In the genomic region with DNA sequence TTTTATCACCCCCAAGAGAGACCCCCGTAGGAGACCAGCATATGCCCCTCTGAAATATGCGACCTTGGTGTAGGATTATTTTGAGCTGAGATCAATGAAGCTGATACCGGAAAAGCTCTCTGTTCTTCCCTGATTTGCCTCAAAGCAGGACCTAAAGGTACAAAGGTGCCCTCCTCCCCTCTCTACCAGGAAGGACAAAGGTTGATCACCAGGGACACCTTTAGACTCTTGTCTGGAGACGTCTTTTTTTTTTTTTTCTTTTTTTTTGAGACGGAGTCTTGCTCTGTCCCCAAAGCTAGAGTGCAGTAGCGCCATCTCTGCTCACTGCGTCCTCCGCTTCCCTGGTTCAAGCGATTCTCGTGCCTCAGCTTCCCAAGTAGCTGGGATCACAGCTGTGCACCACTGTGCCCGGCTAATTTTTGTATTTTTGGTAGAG, we compare ENCODE assay signal across 9 cellular contexts. TPM values are rescaled to one million over a fixed set of nuclear protein-coding genes. Genes with fewer than 3 reads are reported as not detected.
DNase-seq lines count a peak whose midpoint lies in the region; ATAC-seq, FAIRE-seq and TF ChIP-seq lines count a peak whose summit lies in the region.
"Had no signal": no experiment of that assay in that cellular context is flagged by ENCODE, and none has a peak within 500 bp of the region (broad histone marks: within the 10 kb centered on the region; RNA-seq: fewer than 3 reads in every experiment).

No MANE protein-coding gene starts in this region.

- H4K20me1 ChIP-seq in K562 (replicated peaks; ENCODE audit: control insufficient read depth, insufficient read depth, low read length), result no peaks in the 10 kb centered on the region

- peak overlapping the region; percentile 94 for H3K4me3 Mint-ChIP-seq in activated naive CD4-positive, alpha-beta T cell treated with anti-CD3 and anti-CD28 coated beads, Interleukin-2, amount 50 U/mL, for 24 hours
- peak overlapping the region; percentile 87 for H3K4me3 Mint-ChIP-seq in type B pancreatic cell

- H3K4me2 ChIP-seq in K562 (ENCODE audit: insufficient read depth, low read length), result peak overlapping the region; percentile 90

- no peak for TF ChIP-seq EP300 in K562 (IDR thresholded peaks at IDR 0.05; ENCODE audit: low read length)

- no peak for FAIRE-seq in K562 (lab: Jason Lieb, UNC)
- FAIRE-seq: keratinocyte had no signal

- intact Hi-C loops in K562 (cut with micrococcal nuclease), result no loop called here
- intact Hi-C loops in mucosa of descending colon (cut with DNase I, micrococcal nuclease), result no loop called here

- no peak for TF ChIP-seq POLR2A in K562 (conservative IDR thresholded peaks at IDR 0.05)

- peaks cover 15 to 23% of the 10 kb centered on the region in 2 experiments for H3K4me1 ChIP-seq in K562 (replicated peaks in 1 of 2; ENCODE audit: control insufficient read depth in 2 of 2, insufficient read depth in 2 of 2, low read length in 2 of 2)
- peaks cover 7% of the 10 kb centered on the region for H3K4me1 ChIP-seq in mucosa of descending colon (ENCODE audit: low read depth)

- peak overlapping the region in 1 of 2 experiments; percentile 82; a peak in 1 of 4 replicates for H3K9ac ChIP-seq in K562 (ENCODE audit: insufficient read depth in 1 of 2, low read depth in 2 of 2, low read length in 2 of 2)

- H3K9me3 ChIP-seq in K562 (replicated peaks; ENCODE audit: control insufficient read depth, insufficient read depth, low read depth, low read length) (no peaks in the 10 kb centered on the region; the same call in 1 of the 2 replicates), mucosa of descending colon (no peaks in the 10 kb centered on the region)

- ATAC-seq in K562, result peak; percentile 16; the same call in 1 of the 3 replicates
- peak; percentile 78 for ATAC-seq in mucosa of descending colon

- H2AFZ ChIP-seq in K562 (ENCODE audit: low read depth, low read length), result peak overlapping the region; percentile 99

- no peaks in the 10 kb centered on the region for H3K9me1 ChIP-seq in K562 (ENCODE audit: control insufficient read depth, insufficient read depth, low read length)

- no peaks in the 10 kb centered on the region for H3K27me3 ChIP-seq in K562 (ENCODE audit: control insufficient read depth in 2 of 2, insufficient read depth in 2 of 2, low read length in 2 of 2)

- POLR2A ChIA-PET in K562 (lab: Yijun Ruan, JAX), result interaction anchor here (0.6 to 1.2 kb wide), 4 partner anchors 9 to 1771 kb away, joined by 3 to 4 read pairs (median 3); no protein-coding TSS in a partner anchor

- CTCF ChIA-PET in K562 (lab: Yijun Ruan, JAX; ENCODE audit: low intra/inter-chr PET ratio), result interaction anchor here (0.7 kb wide), 1 partner anchor 46 kb away, joined by 3 read pairs; no protein-coding TSS in a partner anchor

- no peak overlapping the region for H3K4me3 ChIP-seq in K562
- no peak overlapping the region for H3K4me3 ChIP-seq in mucosa of descending colon

- 44% methylated on average over 4 of the region's 11 CpGs for WGBS in K562 (ENCODE audit: insufficient coverage, low coverage, missing lambda C conversion rate)

- no peaks in the 10 kb centered on the region for H3K9me3 Mint-ChIP-seq in activated naive CD4-positive, alpha-beta T cell treated with anti-CD3 and anti-CD28 coated beads, Interleukin-2, amount 50 U/mL, for 24 hours
- no peaks in the 10 kb centered on the region for H3K9me3 Mint-ChIP-seq in type B pancreatic cell

- no peaks in the 10 kb centered on the region for H3K27me3 Mint-ChIP-seq in activated naive CD4-positive, alpha-beta T cell treated with anti-CD3 and anti-CD28 coated beads, Interleukin-2, amount 50 U/mL, for 24 hours
- H3K27me3 Mint-ChIP-seq in type B pancreatic cell, result no peaks in the 10 kb centered on the region

- DNase-seq in activated naive CD4-positive, alpha-beta T cell treated with Interleukin-2 at 50 U/mL for 16 hours, result no peak
- DNase-seq in K562 (ENCODE audit: extremely low read depth in 1 of 4, low spot score in 3 of 4) (peak in 1 of 4 experiments; percentile 43), mucosa of descending colon (peak in 2 of 3 donors; percentile 68 to 79), type B pancreatic cell (ENCODE audit: extremely low spot score, unreplicated experiment) (no peak), inferior parietal cortex (ENCODE audit: extremely low spot score) (no peak), DMS 273 (lab: John Stamatoyannopoulos, UW; ENCODE audit: unreplicated experiment) (no peak)
- no peak for DNase-seq in activated CD4-positive, CD25-positive, alpha-beta regulatory T cell (lab: John Stamatoyannopoulos, UW)

- H3K4me1 Mint-ChIP-seq in activated naive CD4-positive, alpha-beta T cell treated with anti-CD3 and anti-CD28 coated beads, Interleukin-2, amount 50 U/mL, for 24 hours, result peaks cover 11% of the 10 kb centered on the region
- H3K4me1 Mint-ChIP-seq in type B pancreatic cell (ENCODE audit: unreplicated experiment), result peaks cover 7% of the 10 kb centered on the region

- peak overlapping the region; percentile 75 for H3K27ac ChIP-seq in K562 (ENCODE audit: extremely low read depth, low read depth, low read length)

- TF ChIP-seq RAD21 in K562 (CRISPR knock-in tag; conservative IDR thresholded peaks at IDR 0.05 in 1 of 2, IDR thresholded peaks at IDR 0.05 in 1 of 2), result no peak

- no peaks in the 10 kb centered on the region for H3K36me3 ChIP-seq in K562 (ENCODE audit: control insufficient read depth, insufficient read depth, low read length)
- H3K36me3 ChIP-seq in mucosa of descending colon (ENCODE audit: low read depth), result no peaks in the 10 kb centered on the region

- peaks cover 2% of the 10 kb centered on the region; the same call in 1 of the 3 replicates for H3K79me2 ChIP-seq in K562 (ENCODE audit: control insufficient read depth, insufficient read depth, low read length)

- peak in 1 of 3 experiments; percentile 15; a peak in 1 of 6 replicates for TF ChIP-seq CTCF in K562 (IDR thresholded peaks at IDR 0.05 in 2 of 3, conservative IDR thresholded peaks at IDR 0.05 in 1 of 3; ENCODE audit: insufficient read depth in 2 of 3, low read depth in 1 of 3, low read length in 3 of 3)
- no peak for TF ChIP-seq CTCF in mucosa of descending colon (IDR thresholded peaks at IDR 0.05)
- no peak for TF ChIP-seq CTCF in type B pancreatic cell (conservative IDR thresholded peaks at IDR 0.05)

- H3K36me3 Mint-ChIP-seq in activated naive CD4-positive, alpha-beta T cell treated with anti-CD3 and anti-CD28 coated beads, Interleukin-2, amount 50 U/mL, for 24 hours, result no peaks in the 10 kb centered on the region
- H3K36me3 Mint-ChIP-seq in type B pancreatic cell, result peaks cover 3% of the 10 kb centered on the region

- no peak overlapping the region for H3K27ac Mint-ChIP-seq in activated naive CD4-positive, alpha-beta T cell treated with anti-CD3 and anti-CD28 coated beads, Interleukin-2, amount 50 U/mL, for 24 hours
- peak overlapping the region; percentile 93 for H3K27ac Mint-ChIP-seq in type B pancreatic cell

- BruUV-seq in K562 (replicated peaks; lab: Mats Ljungman, UMichigan), result no TSS peak

- in situ Hi-C loops in K562 (cut with MboI), result no loop called here

RNA-seq across cellular contexts. Expression of a gene that starts 0.8 kb away (rescaled TPM):
- total RNA-seq in K562 (2011; cell fraction: chromatin; rRNA removed; ENCODE audit: low replicate concordance), result 1.5 and 4.5 TPM in 2 replicates
- total RNA-seq in K562 (2011; cell fraction: nucleolus; rRNA removed), result 3.2 and 5.0 TPM in 2 replicates
- total RNA-seq in K562 (2011; cell fraction: nucleoplasm; rRNA removed), result 1.8 and 2.3 TPM in 2 replicates
- total RNA-seq in K562 (2014; rRNA removed), result 1.7 and 3.2 TPM in 2 replicates
- 0.29 and 0.32 TPM in 2 replicates for total RNA-seq in K562 (2014; rRNA removed; fragmentation: Illumina TruSeq; extraction: Trizol)
- 0.47 and 0.98 TPM in 2 replicates for total RNA-seq in K562 (2015; rRNA removed; fragmentation: Illumina TruSeq; extraction: Trizol)
- 1.8 and 2.1 TPM in 2 replicates for total RNA-seq in K562 (2021)
- polyA plus RNA-seq in K562 (2011; rRNA removed), result 0.86 and 1.6 TPM in 2 replicates
- 2.2 and 5.5 TPM in 2 replicates for polyA plus RNA-seq in K562 (2011; cell fraction: cytosol; rRNA removed)
- 1.9 and 3.8 TPM in 2 replicates for polyA plus RNA-seq in K562 (2011; cell fraction: nucleus; rRNA removed)
- 1.8 and 3.7 TPM in 2 replicates for polyA plus RNA-seq in K562 (2012)
- 0.54 and 0.79 TPM in 2 replicates for polyA plus RNA-seq in K562 (2014; fragmentation: Illumina TruSeq; extraction: Trizol)
- polyA plus RNA-seq in K562 (2014; fragmentation: Nextera tagmentation; extraction: Ambion mirVana), result under 1 TPM in 1 of 2 experiments, not detected in 1; 0.07 TPM
- 1.5 and 2.2 TPM in 2 replicates for polyA plus RNA-seq in K562 (2014; rRNA removed)
- 0.51 and 0.70 TPM in 2 replicates for polyA minus RNA-seq in K562 (2011; rRNA and poly(A)+ RNA removed)
- polyA minus RNA-seq in K562 (2011; cell fraction: cytosol; rRNA and poly(A)+ RNA removed), result 1.0 TPM in 1 of 2 replicates, not detected in the other
- polyA minus RNA-seq in K562 (2011; cell fraction: nucleus; rRNA and poly(A)+ RNA removed), result 1.6 and 1.7 TPM in 2 replicates
- 1 to 10 TPM; 4.0 to 9.5 (median 8.1) TPM for total RNA-seq in mucosa of descending colon
- 4.8 and 5.7 TPM in 2 replicates for total RNA-seq in type B pancreatic cell (ENCODE audit: low replicate concordance)

RNA-seq across cellular contexts. Expression of a gene that starts 26.3 kb away (rescaled TPM):
- total RNA-seq in K562 (2011; cell fraction: chromatin; rRNA removed; ENCODE audit: low replicate concordance), result 0.39 and 3.7 TPM in 2 replicates
- 1.8 and 2.5 TPM in 2 replicates for total RNA-seq in K562 (2011; cell fraction: nucleolus; rRNA removed)
- 2.4 and 2.6 TPM in 2 replicates for total RNA-seq in K562 (2011; cell fraction: nucleoplasm; rRNA removed)
- total RNA-seq in K562 (2014; rRNA removed), result 5.9 and 8.0 TPM in 2 replicates
- total RNA-seq in K562 (2014; rRNA removed; fragmentation: Illumina TruSeq; extraction: Trizol), result 1.4 and 2.4 TPM in 2 replicates
- 4.1 and 4.6 TPM in 2 replicates for total RNA-seq in K562 (2015; rRNA removed; fragmentation: Illumina TruSeq; extraction: Trizol)
- 9.1 and 9.3 TPM in 2 replicates for total RNA-seq in K562 (2021)
- polyA plus RNA-seq in K562 (2011; rRNA removed), result 4.9 and 7.6 TPM in 2 replicates
- polyA plus RNA-seq in K562 (2011; cell fraction: cytosol; rRNA removed), result 11.3 and 16.2 TPM in 2 replicates
- 4.4 and 6.5 TPM in 2 replicates for polyA plus RNA-seq in K562 (2011; cell fraction: nucleus; rRNA removed)
- polyA plus RNA-seq in K562 (2012), result 7.0 and 15.6 TPM in 2 replicates
- polyA plus RNA-seq in K562 (2014; fragmentation: Illumina TruSeq; extraction: Trizol), result 12.9 and 17.2 TPM in 2 replicates
- under 1 TPM; 0.04 TPM for polyA plus RNA-seq in K562 (2014; fragmentation: Nextera tagmentation; extraction: Ambion mirVana)
- polyA plus RNA-seq in K562 (2014; rRNA removed), result 5.3 and 6.3 TPM in 2 replicates
- 1.1 and 1.6 TPM in 2 replicates for polyA minus RNA-seq in K562 (2011; rRNA and poly(A)+ RNA removed)
- 3.9 and 6.9 TPM in 2 replicates for polyA minus RNA-seq in K562 (2011; cell fraction: cytosol; rRNA and poly(A)+ RNA removed)
- 1.1 and 2.1 TPM in 2 replicates for polyA minus RNA-seq in K562 (2011; cell fraction: nucleus; rRNA and poly(A)+ RNA removed)
- 10 to 100 TPM; 31.7 to 88.8 (median 42.1) TPM for total RNA-seq in mucosa of descending colon
- total RNA-seq in type B pancreatic cell (ENCODE audit: low replicate concordance), result 49.8 and 67.1 TPM in 2 replicates

RNA-seq across cellular contexts. Expression of a gene that starts 32.8 kb away (rescaled TPM):
- 31.5 and 96.4 TPM in 2 replicates for total RNA-seq in K562 (2011; cell fraction: chromatin; rRNA removed; ENCODE audit: low replicate concordance)
- total RNA-seq in K562 (2011; cell fraction: nucleolus; rRNA removed), result 70.1 and 71.4 TPM in 2 replicates
- total RNA-seq in K562 (2011; cell fraction: nucleoplasm; rRNA removed), result 41.6 and 43.7 TPM in 2 replicates
- total RNA-seq in K562 (2014; rRNA removed) (3.9 and 7.4 TPM in 2 replicates), K562 (2014; rRNA removed; fragmentation: Illumina TruSeq; extraction: Trizol) (1.5 and 2.6 TPM in 2 replicates), K562 (2015; rRNA removed; fragmentation: Illumina TruSeq; extraction: Trizol) (3.5 and 4.9 TPM in 2 replicates), K562 (2021) (14.2 and 15.1 TPM in 2 replicates), mucosa of descending colon (10 to 100 TPM; 29.5 to 40.1 (median 31.7) TPM), type B pancreatic cell (ENCODE audit: low replicate concordance) (24.0 and 24.3 TPM in 2 replicates)
- polyA plus RNA-seq in K562 (2011; rRNA removed) (10.6 and 12.0 TPM in 2 replicates), K562 (2014; fragmentation: Illumina TruSeq; extraction: Trizol) (7.1 and 8.9 TPM in 2 replicates), K562 (2014; fragmentation: Nextera tagmentation; extraction: Ambion mirVana) (under 1 TPM; 0.25 to 0.83 TPM), K562 (2014; rRNA removed) (15.4 and 17.0 TPM in 2 replicates)
- polyA plus RNA-seq in K562 (2011; cell fraction: cytosol; rRNA removed), result 10.0 and 24.6 TPM in 2 replicates
- polyA plus RNA-seq in K562 (2011; cell fraction: nucleus; rRNA removed), result 37.8 and 59.0 TPM in 2 replicates
- polyA plus RNA-seq in K562 (2012), result 11.8 and 15.7 TPM in 2 replicates
- 4.7 and 8.5 TPM in 2 replicates for polyA minus RNA-seq in K562 (2011; rRNA and poly(A)+ RNA removed)
- polyA minus RNA-seq in K562 (2011; cell fraction: cytosol; rRNA and poly(A)+ RNA removed), result 7.9 and 10.4 TPM in 2 replicates
- polyA minus RNA-seq in K562 (2011; cell fraction: nucleus; rRNA and poly(A)+ RNA removed), result 9.4 and 11.6 TPM in 2 replicates

RNA-seq across cellular contexts. Expression of a gene that starts 45.9 kb away (rescaled TPM):
- total RNA-seq in K562 (2011; cell fraction: chromatin; rRNA removed; ENCODE audit: low replicate concordance), result 25.7 and 85.1 TPM in 2 replicates
- 82.6 and 98.1 TPM in 2 replicates for total RNA-seq in K562 (2011; cell fraction: nucleolus; rRNA removed)
- 36.0 and 52.2 TPM in 2 replicates for total RNA-seq in K562 (2011; cell fraction: nucleoplasm; rRNA removed)
- 19.6 and 25.6 TPM in 2 replicates for total RNA-seq in K562 (2014; rRNA removed)
- 3.2 and 6.5 TPM in 2 replicates for total RNA-seq in K562 (2014; rRNA removed; fragmentation: Illumina TruSeq; extraction: Trizol)
- total RNA-seq in K562 (2015; rRNA removed; fragmentation: Illumina TruSeq; extraction: Trizol), result 8.3 and 9.6 TPM in 2 replicates
- 30.2 and 32.3 TPM in 2 replicates for total RNA-seq in K562 (2021)
- 7.4 and 16.1 TPM in 2 replicates for polyA plus RNA-seq in K562 (2011; rRNA removed)
- polyA plus RNA-seq in K562 (2011; cell fraction: cytosol; rRNA removed), result 10.8 and 19.2 TPM in 2 replicates
- polyA plus RNA-seq in K562 (2011; cell fraction: nucleus; rRNA removed), result 41.4 and 57.5 TPM in 2 replicates
- polyA plus RNA-seq in K562 (2012), result 18.1 and 35.8 TPM in 2 replicates
- polyA plus RNA-seq in K562 (2014; fragmentation: Illumina TruSeq; extraction: Trizol), result 9.9 and 12.8 TPM in 2 replicates
- polyA plus RNA-seq in K562 (2014; fragmentation: Nextera tagmentation; extraction: Ambion mirVana), result under 1 TPM; 0.07 to 0.74 TPM
- 15.7 and 17.0 TPM in 2 replicates for polyA plus RNA-seq in K562 (2014; rRNA removed)
- polyA minus RNA-seq in K562 (2011; rRNA and poly(A)+ RNA removed), result 6.2 and 8.8 TPM in 2 replicates
- 16.3 and 30.6 TPM in 2 replicates for polyA minus RNA-seq in K562 (2011; cell fraction: cytosol; rRNA and poly(A)+ RNA removed)
- 23.7 and 30.1 TPM in 2 replicates for polyA minus RNA-seq in K562 (2011; cell fraction: nucleus; rRNA and poly(A)+ RNA removed)
- 100 to 1,000 TPM in 2 of 3 donors, 10 to 100 TPM in 1; 85.7 to 136 (median 121) TPM for total RNA-seq in mucosa of descending colon
- total RNA-seq in type B pancreatic cell (ENCODE audit: low replicate concordance), result 84.3 and 86.1 TPM in 2 replicates

Comparison
In these comparisons a context has a peak if more than half of its experiments do, and no peak if none do; other contexts are left out.
1. DNase-seq: peak in mucosa of descending colon (2 of 3); none in activated naive CD4-positive, alpha-beta T cell treated with Interleukin-2 at 50 U/mL for 16 hours (single experiment), type B pancreatic cell (single experiment), inferior parietal cortex (single experiment), activated CD4-positive, CD25-positive, alpha-beta regulatory T cell (0 of 4) and DMS 273 (single experiment).